In genomic region chr1:235919797-235920475, GRCh38 we compare ENCODE assay signal across 11 cellular contexts. TPM values are rescaled to one million over a fixed set of nuclear protein-coding genes. Genes with fewer than 3 reads are reported as not detected.
DNase-seq lines count a peak whose midpoint lies in the region; ATAC-seq and TF ChIP-seq lines count a peak whose summit lies in the region.
"Had no signal": no experiment of that assay in that cellular context is flagged by ENCODE, and none has a peak within 500 bp of the region (broad histone marks: within the 10 kb centered on the region; RNA-seq: fewer than 3 reads in every experiment).

No MANE protein-coding gene starts in this region.

- H3K27ac ChIP-seq in ACC112 (ENCODE audit: low read depth, low read length) (peak overlapping the region; percentile 76), KMS-11 (peak overlapping the region; percentile 77), brain microvascular endothelial cell (peak overlapping the region; percentile 38), left lung (peak overlapping the region; percentile 33 to 54)

- peak overlapping the region; percentile 11; the same call in 1 of the 2 replicates for H3K9ac ChIP-seq in KMS-11

- H3K36me3 ChIP-seq in ACC112 (ENCODE audit: insufficient read depth, low read length), result no peaks in the 10 kb centered on the region
- no peaks in the 10 kb centered on the region for H3K36me3 ChIP-seq in KMS-11 (ENCODE audit: insufficient read depth)
- H3K36me3 ChIP-seq in brain microvascular endothelial cell (replicated peaks), result no peaks in the 10 kb centered on the region
- H3K36me3 ChIP-seq in left lung, result no peaks in the 10 kb centered on the region

- H3K4me3 Mint-ChIP-seq in natural killer cell treated with Interleukin-12 subunit alpha and Interleukin-12 subunit beta and Interleukin-15 and Interleukin-18, amount 100 ng/mL, for 72 hours, result no peak overlapping the region

- in situ Hi-C loops in brain microvascular endothelial cell (cut with HindIII; ENCODE audit: low pct_ligation_motif_present, low sequenced_read_pairs), result no loop called here

- H3K4me1 Mint-ChIP-seq in natural killer cell treated with Interleukin-12 subunit alpha and Interleukin-12 subunit beta and Interleukin-15 and Interleukin-18, amount 100 ng/mL, for 72 hours (ENCODE audit: low read depth in 2 of 2), result peaks cover 35 to 39% of the 10 kb centered on the region in 2 donors

- H3K36me3 Mint-ChIP-seq in natural killer cell treated with Interleukin-12 subunit alpha and Interleukin-12 subunit beta and Interleukin-15 and Interleukin-18, amount 100 ng/mL, for 72 hours, result no peaks in the 10 kb centered on the region

- H3K9me3 Mint-ChIP-seq in natural killer cell treated with Interleukin-12 subunit alpha and Interleukin-12 subunit beta and Interleukin-15 and Interleukin-18, amount 100 ng/mL, for 72 hours, result peaks cover 2% of the 10 kb centered on the region

- H3K4me2 ChIP-seq in KMS-11, result peak overlapping the region; percentile 80

- peak overlapping the region; percentile 76 for H2AFZ ChIP-seq in ACC112 (ENCODE audit: low read length, unreplicated experiment)
- peak overlapping the region; percentile 29 for H2AFZ ChIP-seq in KMS-11 (ENCODE audit: low read depth)

- peak overlapping the region in 1 of 2 donors; percentile 45 for H3K27ac Mint-ChIP-seq in natural killer cell treated with Interleukin-12 subunit alpha and Interleukin-12 subunit beta and Interleukin-15 and Interleukin-18, amount 100 ng/mL, for 72 hours

- H3K27me3 ChIP-seq in ACC112 (ENCODE audit: insufficient read depth, low read length) (no peaks in the 10 kb centered on the region), KMS-11 (ENCODE audit: insufficient read depth, low read depth) (no peaks in the 10 kb centered on the region), brain microvascular endothelial cell (replicated peaks) (no peaks in the 10 kb centered on the region), left lung (no peaks in the 10 kb centered on the region)

- intact Hi-C loops in left lung (cut with DNase I), result no loop called here

- peak overlapping the region; percentile 13; the same call in 1 of the 2 replicates for H3K4me3 ChIP-seq in ACC112 (ENCODE audit: low read depth, low read length)
- H3K4me3 ChIP-seq in KMS-11 (IDR thresholded peaks at IDR 0.05; ENCODE audit: insufficient read depth, low read depth, low read length), result peak overlapping the region; percentile 49
- no peak overlapping the region for H3K4me3 ChIP-seq in brain microvascular endothelial cell (ENCODE audit: low read depth, low read length)
- no peak overlapping the region for H3K4me3 ChIP-seq in left lung

- H3K79me2 ChIP-seq in ACC112 (ENCODE audit: control insufficient read depth, insufficient read depth, low read length, unreplicated experiment), result no peaks in the 10 kb centered on the region
- no peaks in the 10 kb centered on the region for H3K79me2 ChIP-seq in KMS-11 (ENCODE audit: insufficient read depth, low read depth)

- peak; percentile 46 for ATAC-seq in left lung
- no peak for ATAC-seq in natural killer cell treated with Interleukin-12 subunit alpha and Interleukin-12 subunit beta and Interleukin-15 and Interleukin-18, amount 100 ng/mL, for 72 hours

- H3K27me3 Mint-ChIP-seq in natural killer cell treated with Interleukin-12 subunit alpha and Interleukin-12 subunit beta and Interleukin-15 and Interleukin-18, amount 100 ng/mL, for 72 hours, result no peaks in the 10 kb centered on the region

- DNase-seq in brain microvascular endothelial cell (peak; percentile 59), left lung (no peak), NCI-H1417 treated with DMSO at 0.1 percent for 48 hours (lab: John Stamatoyannopoulos, UW) (no peak), NCI-H526 (lab: John Stamatoyannopoulos, UW) (no peak)
- DNase-seq in natural killer cell treated with Interleukin-12 subunit alpha and Interleukin-12 subunit beta and Interleukin-15 and Interleukin-18, amount 100 ng/mL, for 72 hours (ENCODE audit: low spot score), result no peak
- DNase-seq in activated effector memory CD4-positive, alpha-beta T cell treated with Interleukin-2 at 50 U/mL for 16 hours, result no peak
- DNase-seq: activated CD8-positive, alpha-beta memory T cell treated with anti-CD3 and anti-CD28 coated beads, Interleukin-2, amount 50 U/mL, for 48 hours; NCI-H2107 had no signal

- H3K4me1 ChIP-seq in ACC112 (ENCODE audit: control insufficient read depth, insufficient read depth, low read length, unreplicated experiment) (peaks cover 52% of the 10 kb centered on the region), KMS-11 (ENCODE audit: low read depth, poor library complexity, severe bottlenecking) (peaks cover 80% of the 10 kb centered on the region), left lung (peaks cover 6 to 62% of the 10 kb centered on the region in 2 donors)

- no peaks in the 10 kb centered on the region for H4K20me1 ChIP-seq in KMS-11 (ENCODE audit: insufficient read depth)

- no peak for TF ChIP-seq CTCF in KMS-11 (conservative IDR thresholded peaks at IDR 0.05; ENCODE audit: low read depth, low read length)
- no peak for TF ChIP-seq CTCF in brain microvascular endothelial cell (IDR thresholded peaks at IDR 0.05; ENCODE audit: low read depth, low read length, missing control alignments)
- TF ChIP-seq CTCF in left lung (IDR thresholded peaks at IDR 0.05), result no peak

- no peaks in the 10 kb centered on the region for H3K9me3 ChIP-seq in left lung
- H3K9me3 ChIP-seq: Caco-2 had no signal

RNA-seq across cellular contexts. Expression of gene LYST, which starts 53.2 kb away (rescaled TPM):
- total RNA-seq in left lung, result 10 to 100 TPM; 33.4 to 64.9 TPM
- 10 to 100 TPM; 68.8 to 91.2 TPM for total RNA-seq in natural killer cell treated with Interleukin-12 subunit alpha and Interleukin-12 subunit beta and Interleukin-15 and Interleukin-18, amount 100 ng/mL, for 72 hours

Comparison
In these comparisons a context has a peak if more than half of its experiments do, and no peak if none do; other contexts are left out.
1. H3K4me3 ChIP-seq: peak in ACC112 (single experiment) and KMS-11 (single experiment); none in brain microvascular endothelial cell (single experiment) and left lung (0 of 2).
2. Peak in every context shown above with its lines, with median percentiles within 50 percentile points of each other: H3K27ac ChIP-seq.